Comparison of ENCODE assay signal across 3 cellular contexts in the genomic region with DNA sequence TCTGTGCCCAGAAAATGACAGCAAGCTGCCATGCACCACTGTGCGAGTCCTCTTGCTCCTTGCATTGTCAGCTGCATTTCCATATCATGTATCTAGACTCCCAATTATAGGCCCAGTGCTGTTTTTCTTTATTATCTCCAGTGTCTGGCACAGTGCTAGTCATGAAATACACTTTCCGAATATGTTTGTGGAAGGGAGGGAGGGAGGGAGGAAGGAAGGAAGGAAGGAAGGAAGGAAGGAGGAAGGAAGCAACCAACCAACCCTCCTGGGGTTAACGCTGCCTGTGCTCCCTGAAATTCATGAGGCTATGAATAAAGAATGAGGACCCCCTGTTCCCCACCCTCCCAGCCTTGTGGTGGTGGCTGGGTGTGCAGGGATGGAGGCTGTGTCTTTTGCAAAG. TPM values are rescaled to one million over a fixed set of nuclear protein-coding genes. Genes with fewer than 3 reads are reported as not detected.
"Had no signal": no experiment of that assay in that cellular context is flagged by ENCODE, and none has a peak within 500 bp of the region (broad histone marks: within the 10 kb centered on the region; RNA-seq: fewer than 3 reads in every experiment).

No MANE protein-coding gene starts in this region.

RNA-seq across cellular contexts. Expression of gene TUBA3C, which starts 8.3 kb away (rescaled TPM):
- total RNA-seq: HepG2, HT-29, IMR-90 had no signal
